ENCODE assay signal across 8 cellular contexts in genomic region chr11:28110839-28111235, GRCh38. TPM values are rescaled to one million over a fixed set of nuclear protein-coding genes. Genes with fewer than 3 reads are reported as not detected.
A peak's percentile ranks its signal among the peaks of the same experiment; 100 is the strongest.
DNase-seq lines count a peak whose midpoint lies in the region; ATAC-seq, FAIRE-seq and TF ChIP-seq lines count a peak whose summit lies in the region.

No MANE protein-coding gene starts in this region.

- H3K27ac Mint-ChIP-seq in neural crest cell (ENCODE audit: unreplicated experiment), result peak overlapping the region; percentile 98

- H2BK15ac ChIP-seq in H1 (ENCODE audit: low read length), result no peak overlapping the region

- no peaks in the 10 kb centered on the region for H3K27me3 Mint-ChIP-seq in neural crest cell (ENCODE audit: low read depth)

- no peak for TF ChIP-seq EP300 in H1 (IDR thresholded peaks at IDR 0.05; ENCODE audit: borderline replicate concordance in 1 of 2, low read depth in 2 of 2, low read length in 2 of 2)

- H4K5ac ChIP-seq in H1 (ENCODE audit: insufficient read length, low read depth, low read length), result no peak overlapping the region

- H4K20me1 ChIP-seq in H1 (replicated peaks in 1 of 2; ENCODE audit: control insufficient read depth in 1 of 2, insufficient read depth in 2 of 2, low read length in 2 of 2), result no peaks in the 10 kb centered on the region

- no peak overlapping the region for H3K4ac ChIP-seq in H1 (replicated peaks; ENCODE audit: insufficient read length, low read depth, low read length)

- H3K18ac ChIP-seq in H1 (ENCODE audit: extremely low read depth, low read length), result no peak overlapping the region

- POLR2A ChIA-PET in H1 (lab: Charles Lee; ENCODE audit: partially characterized antibody), result interaction anchor here (1.1 to 1.6 kb wide), 3 partner anchors 389 to 411 kb away, joined by 4 to 6 read pairs (median 6); no protein-coding TSS in a partner anchor

- peaks cover 4% of the 10 kb centered on the region for H3K36me3 Mint-ChIP-seq in neural crest cell (ENCODE audit: low read depth)

- DNase-seq in CD1c-positive myeloid dendritic cell (ENCODE audit: extremely low spot score) (peak; percentile 38), NB4 (ENCODE audit: low read depth) (peak; percentile 12), H1 (ENCODE audit: low read depth in 1 of 2, low spot score in 2 of 2) (no peak), neural crest cell (ENCODE audit: low read depth, low spot score) (no peak), NCI-H128 (lab: John Stamatoyannopoulos, UW; ENCODE audit: unreplicated experiment) (no peak), NCI-H1436 treated with DMSO at 0.1 percent for 48 hours (lab: John Stamatoyannopoulos, UW) (no peak)

- peak overlapping the region in 3 of 4 experiments; percentile 61 to 91 (median 77); a peak in 6 of 7 replicates for H3K9ac ChIP-seq in H1 (replicated peaks in 1 of 4; ENCODE audit: extremely low read depth in 1 of 4, low read depth in 3 of 4, low read length in 3 of 4)

- H3K9me3 ChIP-seq in H1 (ENCODE audit: insufficient read depth in 2 of 2, low read depth in 1 of 2, low read length in 1 of 2), result no peaks in the 10 kb centered on the region

- no peak overlapping the region for H3K27ac ChIP-seq in H1 (ENCODE audit: low read depth, low read length)

- H3K27me3 ChIP-seq in H1 (replicated peaks in 1 of 4; ENCODE audit: control insufficient read depth in 3 of 4, extremely low read depth in 1 of 4, insufficient read depth in 3 of 4, low read length in 3 of 4), result no peaks in the 10 kb centered on the region

- no peak overlapping the region for H4K91ac ChIP-seq in H1 (replicated peaks; ENCODE audit: insufficient read length, low read length)

- TF ChIP-seq CTCF in NB4 (IDR thresholded peaks at IDR 0.05; ENCODE audit: low read depth, low read length) (no peak), H1 (IDR thresholded peaks at IDR 0.05; ENCODE audit: control extremely low read depth in 1 of 3, insufficient read depth in 1 of 3, low read depth in 1 of 3, low read length in 3 of 3) (no peak), neural crest cell (conservative IDR thresholded peaks at IDR 0.05) (no peak)

- H3K4me1 Mint-ChIP-seq in neural crest cell, result peaks cover 58% of the 10 kb centered on the region

- H2BK5ac ChIP-seq in H1 (ENCODE audit: low read depth, low read length), result no peak overlapping the region

- no peak overlapping the region for H2BK120ac ChIP-seq in H1 (replicated peaks; ENCODE audit: low read depth, low read length)

- peak overlapping the region; percentile 99 for H3K4me3 Mint-ChIP-seq in neural crest cell

- TF ChIP-seq POLR2A in NB4 (IDR thresholded peaks at IDR 0.05; ENCODE audit: extremely low read depth, insufficient read length), result no peak
- TF ChIP-seq POLR2A in H1 (IDR thresholded peaks at IDR 0.05; ENCODE audit: control extremely low read depth in 1 of 2, low read depth in 2 of 2, low read length in 2 of 2), result no peak

- H3K56ac ChIP-seq in H1 (replicated peaks; ENCODE audit: insufficient read length, low read depth, low read length), result no peak overlapping the region

- H3K4me3 ChIP-seq in NB4 (ENCODE audit: low read depth, low read length) (peak overlapping the region; percentile 88), H1 (ENCODE audit: extremely low read depth in 1 of 4, insufficient read depth in 2 of 4, low read depth in 3 of 4, low read length in 4 of 4) (peak overlapping the region; percentile 80 to 96 (median 81))

- H2BK20ac ChIP-seq in H1 (ENCODE audit: low read length), result no peak overlapping the region

- H3K4me1 ChIP-seq in H1 (replicated peaks in 1 of 4; ENCODE audit: control insufficient read depth in 3 of 4, insufficient read depth in 4 of 4, low read length in 3 of 4), result peaks cover 0 to 9% (median under 1%) of the 10 kb centered on the region in 4 experiments; a peak in 1 of 7 replicates

- TF ChIP-seq RAD21 in H1 (IDR thresholded peaks at IDR 0.05 in 1 of 2, conservative IDR thresholded peaks at IDR 0.05 in 1 of 2; ENCODE audit: low read depth in 2 of 2, low read length in 2 of 2), result no peak

- no peaks in the 10 kb centered on the region for H3K9me3 Mint-ChIP-seq in neural crest cell

- H3K23ac ChIP-seq in H1 (ENCODE audit: insufficient read length), result no peak overlapping the region

- peak overlapping the region; percentile 72; the same call in 1 of the 2 replicates for H2AFZ ChIP-seq in H1 (ENCODE audit: low read length)

- CTCF ChIA-PET in H1 (lab: Charles Lee; ENCODE audit: partially characterized antibody), result no interaction called here

- H4K8ac ChIP-seq in H1 (ENCODE audit: extremely low read depth, insufficient read depth, low read length), result no peak overlapping the region

- peaks cover under 1 to 53% of the 10 kb centered on the region in 2 experiments; a peak in 3 of 4 replicates for H3K79me2 ChIP-seq in H1 (ENCODE audit: control insufficient read depth in 1 of 2, insufficient read depth in 2 of 2, low read length in 2 of 2)

- H3K14ac ChIP-seq in H1 (ENCODE audit: insufficient read length), result no peak overlapping the region

- peak overlapping the region; percentile 74 to 77 for H3K4me2 ChIP-seq in H1 (ENCODE audit: insufficient read depth in 1 of 2, low read depth in 2 of 2, low read length in 2 of 2)

- H2BK12ac ChIP-seq in H1 (ENCODE audit: low read depth, low read length), result no peak overlapping the region; the same call in 1 of the 2 replicates

- no peak overlapping the region for H2AK5ac ChIP-seq in H1 (ENCODE audit: low read depth, low read length)

- no peaks in the 10 kb centered on the region; a peak in 1 of 8 replicates for H3K36me3 ChIP-seq in H1 (ENCODE audit: control insufficient read depth in 2 of 4, insufficient read depth in 4 of 4, low read length in 3 of 4)

- FAIRE-seq in H1 (lab: Jason Lieb, UNC), result no peak

- ATAC-seq in GM18870 (IDR thresholded peaks at IDR 0.05; ENCODE audit: unreplicated experiment) (no peak), HG03139 (IDR thresholded peaks at IDR 0.05; ENCODE audit: unreplicated experiment) (no peak)

- no peaks in the 10 kb centered on the region; the same call in 1 of the 2 replicates for H3K79me1 ChIP-seq in H1 (ENCODE audit: low read depth, low read length)

- 0 out of 2 replicates have a peak, but pooled peaks cover 4% of the 10 kb centered on the region for H3K23me2 ChIP-seq in H1 (ENCODE audit: low read depth, low read length)

TF ChIP-seq in H1, 55 proteins besides CTCF, POLR2A, EP300 and RAD21:
- TF ChIP-seq MAFK (IDR thresholded peaks at IDR 0.05; ENCODE audit: low read depth, low read length) (no peak), BCL11A (IDR thresholded peaks at IDR 0.05; ENCODE audit: low read depth in 2 of 2, low read length in 2 of 2) (no peak), YY1 (IDR thresholded peaks at IDR 0.05; ENCODE audit: low read depth, low read length) (0 out of 2 replicates have a peak, but pooled peaks have one; percentile 53), RXRA (IDR thresholded peaks at IDR 0.05; ENCODE audit: insufficient read depth, low read depth, low read length) (no peak), RNF2 (IDR thresholded peaks at IDR 0.05; ENCODE audit: borderline replicate concordance, low read depth, low read length, missing control alignments, poor library complexity, severe bottlenecking) (no peak)

RNA-seq across cellular contexts. Expression of gene METTL15, which starts 2.6 kb away (rescaled TPM):
- total RNA-seq in H1 (2021; fragmentation: NEBNext Ultra II Directional; extraction: Animal tissue kit (Norgen Biotek cat#: 25700)), result 10.5 and 11.1 TPM in 2 replicates
- polyA plus RNA-seq in H1 (2011; rRNA removed), result 3.5 and 5.4 TPM in 2 replicates
- 5.1 TPM for polyA plus RNA-seq in H1 (2011; cell fraction: cytosol; rRNA removed)
- polyA plus RNA-seq in H1 (2011; cell fraction: nucleus; rRNA removed), result 4.7 TPM
- polyA plus RNA-seq in H1 (2012, experiment 1 of 2), result 4.4 to 8.9 TPM (median 6.6 TPM) in 4 replicates
- polyA plus RNA-seq in H1 (2012, experiment 2 of 2), result 0.45 TPM
- polyA plus RNA-seq in H1 (2013, experiment 1 of 2), result 7.0 TPM
- 6.6 TPM for polyA plus RNA-seq in H1 (2013, experiment 2 of 2)
- 21.2 and 25.7 TPM in 2 replicates for polyA minus RNA-seq in H1 (2011; rRNA and poly(A)+ RNA removed)
- 10.6 TPM for polyA minus RNA-seq in H1 (2011; cell fraction: cytosol; rRNA and poly(A)+ RNA removed)
- 51.2 TPM for polyA minus RNA-seq in H1 (2011; cell fraction: nucleus; rRNA and poly(A)+ RNA removed)
- 14.0 and 16.2 TPM in 2 replicates for total RNA-seq in neural crest cell

RNA-seq across cellular contexts. Expression of gene KIF18A, which starts 2.9 kb away (rescaled TPM):
- total RNA-seq in H1 (2021; fragmentation: NEBNext Ultra II Directional; extraction: Animal tissue kit (Norgen Biotek cat#: 25700)), result 23.3 TPM in 2 replicates
- 2.2 and 4.0 TPM in 2 replicates for polyA plus RNA-seq in H1 (2011; rRNA removed)
- 6.2 TPM for polyA plus RNA-seq in H1 (2011; cell fraction: cytosol; rRNA removed)
- polyA plus RNA-seq in H1 (2011; cell fraction: nucleus; rRNA removed), result 3.4 TPM
- polyA plus RNA-seq in H1 (2012, experiment 1 of 2), result 6.1 to 15.5 TPM (median 7.5 TPM) in 4 replicates
- 0.73 TPM for polyA plus RNA-seq in H1 (2012, experiment 2 of 2)
- polyA plus RNA-seq in H1 (2013, experiment 1 of 2), result 10.6 TPM
- polyA plus RNA-seq in H1 (2013, experiment 2 of 2), result 10.2 TPM
- polyA minus RNA-seq in H1 (2011; rRNA and poly(A)+ RNA removed), result 19.7 and 24.6 TPM in 2 replicates
- 13.7 TPM for polyA minus RNA-seq in H1 (2011; cell fraction: cytosol; rRNA and poly(A)+ RNA removed)
- polyA minus RNA-seq in H1 (2011; cell fraction: nucleus; rRNA and poly(A)+ RNA removed), result 72.5 TPM
- 27.6 and 28.2 TPM in 2 replicates for total RNA-seq in neural crest cell

Comparison
In these comparisons a context has a peak if more than half of its experiments do, and no peak if none do; other contexts are left out.
1. DNase-seq: peak in CD1c-positive myeloid dendritic cell (single experiment) and NB4 (single experiment); none in H1 (0 of 2), neural crest cell (single experiment), NCI-H128 (single experiment) and NCI-H1436 treated with DMSO at 0.1 percent for 48 hours (single experiment).